ENCODE assay signal across 8 cellular contexts in genomic region chr1:58815069-58815679, GRCh38. TPM values are rescaled to one million over a fixed set of nuclear protein-coding genes. Genes with fewer than 3 reads are reported as not detected.
A peak's percentile ranks its signal among the peaks of the same experiment; 100 is the strongest.
DNase-seq lines count a peak whose midpoint lies in the region; ATAC-seq, FAIRE-seq and TF ChIP-seq lines count a peak whose summit lies in the region.

No MANE protein-coding gene starts in this region.

- peaks cover 51% of the 10 kb centered on the region for H3K4me1 ChIP-seq in CD4-positive, alpha-beta memory T cell (ENCODE audit: insufficient read depth, low read length)
- H3K4me1 ChIP-seq in smooth muscle cell (ENCODE audit: low read depth), result peaks cover 17% of the 10 kb centered on the region

- no peaks in the 10 kb centered on the region for H3K36me3 ChIP-seq in CD4-positive, alpha-beta memory T cell (ENCODE audit: insufficient read depth, low read length)
- H3K36me3 ChIP-seq in bronchial epithelial cell (ENCODE audit: control insufficient read depth, insufficient read depth, low read length) (no peaks in the 10 kb centered on the region), smooth muscle cell (ENCODE audit: low read depth) (no peaks in the 10 kb centered on the region)

- H3K27me3 ChIP-seq in CD4-positive, alpha-beta memory T cell (ENCODE audit: insufficient read depth, low read length), result no peaks in the 10 kb centered on the region
- H3K27me3 ChIP-seq in bronchial epithelial cell (ENCODE audit: control insufficient read depth, insufficient read depth, low read length) (no peaks in the 10 kb centered on the region), smooth muscle cell (ENCODE audit: low read depth) (no peaks in the 10 kb centered on the region)

- H3K4me3 ChIP-seq in CD4-positive, alpha-beta memory T cell (ENCODE audit: low read length in 2 of 2), result peak overlapping the region; percentile 75 to 85
- peak overlapping the region; percentile 41 for H3K4me3 ChIP-seq in bronchial epithelial cell (ENCODE audit: low read depth, low read length)
- H3K4me3 ChIP-seq in smooth muscle cell, result peak overlapping the region; percentile 66

- intact Hi-C loops in CD4-positive, alpha-beta memory T cell (cut with micrococcal nuclease), result loop anchor here (1.0 to 10.0 kb wide), 3 partner anchors 31 to 480 kb away; partner anchors contain the start of genes FGGY and JUN

- CTCF ChIA-PET in CD4-positive, alpha-beta memory T cell (lab: Charles Lee; ENCODE audit: partially characterized antibody), result no interaction called here

- no peaks in the 10 kb centered on the region for H3K27me3 Mint-ChIP-seq in CD4-positive, alpha-beta memory T cell
- H3K27me3 Mint-ChIP-seq in T-helper 2 cell treated with Interferon-gamma antibody and Interleukin-4, amounts not matched to agents 5 μg/mL and 100 μg/mL, for 36 hours (ENCODE audit: low read depth), result peaks cover 2% of the 10 kb centered on the region

- POLR2A ChIA-PET in CD4-positive, alpha-beta memory T cell (lab: Charles Lee; ENCODE audit: partially characterized antibody), result interaction anchor here (3.6 to 6.6 kb wide), 2 partner anchors 30 to 32 kb away, joined by 77 to 91 read pairs; partner anchors contain the start of gene JUN

- H3K4me3 Mint-ChIP-seq in CD4-positive, alpha-beta memory T cell, result peak overlapping the region; percentile 89 to 96 (median 93)
- H3K4me3 Mint-ChIP-seq in T-helper 2 cell treated with Interferon-gamma antibody and Interleukin-4, amounts not matched to agents 5 μg/mL and 100 μg/mL, for 36 hours, result peak overlapping the region; percentile 82

- H3K9me3 ChIP-seq in CD4-positive, alpha-beta memory T cell (ENCODE audit: control insufficient read depth in 1 of 2, low read length in 2 of 2), result no peaks in the 10 kb centered on the region
- H3K9me3 ChIP-seq in smooth muscle cell (replicated peaks; ENCODE audit: low read depth), result no peaks in the 10 kb centered on the region

- H4K20me1 ChIP-seq in smooth muscle cell (ENCODE audit: low read depth), result no peaks in the 10 kb centered on the region

- DNase-seq in CD4-positive, alpha-beta memory T cell, result peak; percentile 35 to 61 (median 39)
- DNase-seq in T-helper 2 cell treated with Interferon-gamma antibody and Interleukin-4, amounts not matched to agents 5 μg/mL and 100 μg/mL, for 36 hours (ENCODE audit: low spot score), result peak; percentile 76
- peak; percentile 81 for DNase-seq in bronchial epithelial cell (ENCODE audit: low read depth)
- DNase-seq in inferior parietal cortex (ENCODE audit: extremely low spot score), result peak; percentile 29
- no peak for DNase-seq in smooth muscle cell (lab: John Stamatoyannopoulos, UW; ENCODE audit: unreplicated experiment)
- no peak for DNase-seq in DMS 273 treated with DMSO at 0.1 percent for 48 hours (lab: John Stamatoyannopoulos, UW)

- H3K9me3 Mint-ChIP-seq in CD4-positive, alpha-beta memory T cell, result no peaks in the 10 kb centered on the region
- H3K9me3 Mint-ChIP-seq in T-helper 2 cell treated with Interferon-gamma antibody and Interleukin-4, amounts not matched to agents 5 μg/mL and 100 μg/mL, for 36 hours, result no peaks in the 10 kb centered on the region

- WGBS in smooth muscle cell (ENCODE audit: low lambda C conversion rate), result 1% methylated on average over 36 of the region's 36 CpGs

- H3K27ac Mint-ChIP-seq in CD4-positive, alpha-beta memory T cell, result peak overlapping the region; percentile 92 to 96 (median 95)
- H3K27ac Mint-ChIP-seq in T-helper 2 cell treated with Interferon-gamma antibody and Interleukin-4, amounts not matched to agents 5 μg/mL and 100 μg/mL, for 36 hours, result peak overlapping the region; percentile 84

- peak overlapping the region; percentile 86 for H2AFZ ChIP-seq in smooth muscle cell (ENCODE audit: low read depth)

- H3K79me2 ChIP-seq in smooth muscle cell (ENCODE audit: low read depth), result no peaks in the 10 kb centered on the region

- H3F3A ChIP-seq in smooth muscle cell (ENCODE audit: low read depth), result peaks cover 23% of the 10 kb centered on the region

- peaks cover 0 to 4% of the 10 kb centered on the region in 2 donors for H3K36me3 Mint-ChIP-seq in CD4-positive, alpha-beta memory T cell
- H3K36me3 Mint-ChIP-seq in T-helper 2 cell treated with Interferon-gamma antibody and Interleukin-4, amounts not matched to agents 5 μg/mL and 100 μg/mL, for 36 hours (ENCODE audit: low read depth), result peaks cover 1% of the 10 kb centered on the region

- ATAC-seq in GM19467 (IDR thresholded peaks at IDR 0.05; ENCODE audit: unreplicated experiment) (peak; percentile 52), HG03571 (IDR thresholded peaks at IDR 0.05; ENCODE audit: unreplicated experiment) (peak; percentile 60)

- peak overlapping the region; percentile 76 for H3K27ac ChIP-seq in CD4-positive, alpha-beta memory T cell (ENCODE audit: low read depth, low read length)
- peak overlapping the region; percentile 74 for H3K27ac ChIP-seq in smooth muscle cell (ENCODE audit: low read depth)

- peak overlapping the region; percentile 54 for H3K9ac ChIP-seq in smooth muscle cell (ENCODE audit: low read depth)

- H3K4me2 ChIP-seq in smooth muscle cell, result peak overlapping the region; percentile 96

- TF ChIP-seq CTCF in bronchial epithelial cell (IDR thresholded peaks at IDR 0.05; ENCODE audit: insufficient read depth, low read length, severe bottlenecking) (no peak), smooth muscle cell (IDR thresholded peaks at IDR 0.05; ENCODE audit: borderline replicate concordance, insufficient read depth, poor library complexity, severe bottlenecking) (no peak)

- peaks cover 34 to 55% (median 42%) of the 10 kb centered on the region in 4 donors for H3K4me1 Mint-ChIP-seq in CD4-positive, alpha-beta memory T cell
- peaks cover 43% of the 10 kb centered on the region for H3K4me1 Mint-ChIP-seq in T-helper 2 cell treated with Interferon-gamma antibody and Interleukin-4, amounts not matched to agents 5 μg/mL and 100 μg/mL, for 36 hours (ENCODE audit: low read depth)

- no peak for FAIRE-seq in bronchial epithelial cell (lab: Jason Lieb, UNC)

RNA-seq across cellular contexts. Expression of gene JUN, which starts 31.3 kb away (rescaled TPM):
- 10 to 100 TPM; 19.0 TPM for total RNA-seq in CD4-positive, alpha-beta memory T cell
- polyA plus RNA-seq in CD4-positive, alpha-beta memory T cell, result 10 to 100 TPM; 40.4 to 56.7 TPM
- 66.2 and 90.0 TPM in 2 replicates for total RNA-seq in bronchial epithelial cell
- total RNA-seq in smooth muscle cell, result 286 and 297 TPM in 2 replicates
- 200 and 253 TPM in 2 replicates for polyA plus RNA-seq in smooth muscle cell

Comparison
In these comparisons a context has a peak if more than half of its experiments do, and no peak if none do; other contexts are left out.
1. DNase-seq: peak in CD4-positive, alpha-beta memory T cell (5 of 5), T-helper 2 cell treated with Interferon-gamma antibody and Interleukin-4, amounts not matched to agents 5 μg/mL and 100 μg/mL, for 36 hours (single experiment), bronchial epithelial cell (single experiment) and inferior parietal cortex (single experiment); none in smooth muscle cell (single experiment) and DMS 273 treated with DMSO at 0.1 percent for 48 hours (single experiment).
2. Peak in every context shown above with its lines, with median percentiles within 50 percentile points of each other: H3K4me3 ChIP-seq.